Comparison of ENCODE assay signal across 8 cellular contexts in genomic region chr3:14598143-14598569, GRCh38. TPM values are rescaled to one million over a fixed set of nuclear protein-coding genes. Genes with fewer than 3 reads are reported as not detected.
DNase-seq lines count a peak whose midpoint lies in the region; ATAC-seq lines count a peak whose summit lies in the region.

No MANE protein-coding gene starts in this region.

- no peak overlapping the region for H3K27ac Mint-ChIP-seq in immature natural killer cell

- H3K9me3 Mint-ChIP-seq in immature natural killer cell = peaks cover 0 to 11% (median under 1%) of the 10 kb centered on the region in 6 donors

- H3K27me3 Mint-ChIP-seq in immature natural killer cell (ENCODE audit: low read depth in 3 of 3) = peaks cover 5 to 22% (median 12%) of the 10 kb centered on the region in 3 donors

- ATAC-seq in GM21619 (IDR thresholded peaks at IDR 0.05; ENCODE audit: unreplicated experiment) (no peak), GM21717 (IDR thresholded peaks at IDR 0.05; ENCODE audit: unreplicated experiment) (no peak)

- DNase-seq in ELR (ENCODE audit: low read depth) (peak; percentile 51), NCI-H748 (lab: John Stamatoyannopoulos, UW; ENCODE audit: unreplicated experiment) (peak; percentile 96), immature natural killer cell (peak; percentile 1 to 22 (median 21)), superior temporal gyrus (ENCODE audit: extremely low spot score) (peak; percentile 30), NCI-H446 treated with DMSO at 0.1 percent for 48 hours (lab: John Stamatoyannopoulos, UW) (no peak)
- peak; percentile 4 for DNase-seq in activated effector memory CD4-positive, alpha-beta T cell treated with Interleukin-2 at 50 U/mL for 16 hours

- peaks cover 0 to 8% (median under 1%) of the 10 kb centered on the region in 3 donors for H3K36me3 Mint-ChIP-seq in immature natural killer cell

- no peaks in the 10 kb centered on the region for H3K4me1 Mint-ChIP-seq in immature natural killer cell

- no peak overlapping the region for H3K4me3 Mint-ChIP-seq in immature natural killer cell

RNA-seq across cellular contexts. Expression of gene CCDC174, which starts 53.4 kb away (rescaled TPM):
- 10 to 100 TPM; 12.2 to 29.4 (median 14.0) TPM for polyA plus RNA-seq in immature natural killer cell

RNA-seq across cellular contexts. Expression of gene GRIP2, which starts 58.0 kb away (rescaled TPM):
- not detected for polyA plus RNA-seq in immature natural killer cell
